18 cellular contexts compared by ENCODE assay signal in genomic region chr1:192914092-192914491, GRCh38.
"Had no signal": no experiment of that assay in that cellular context is flagged by ENCODE, and none has a peak within 500 bp of the region (broad histone marks: within the 10 kb centered on the region; RNA-seq: fewer than 3 reads in every experiment).

No MANE protein-coding gene starts in this region.

- H3K4me3 Mint-ChIP-seq: activated naive CD8-positive, alpha-beta T cell treated with anti-CD3 and anti-CD28 coated beads, Interleukin-2, amount 50 U/mL, for 24 hours; activated T-helper 17 cell treated with anti-CD3 and anti-CD28 coated beads, Interleukin-2, amount 50 U/mL, for 72 hours; dendritic cell treated with granulocyte-macrophage colony-stimulating factor and Interleukin-4, amounts not matched to agents 40 ng/mL and 50 ng/mL, for 4 days; natural killer cell treated with Interleukin-12 subunit alpha and Interleukin-12 subunit beta and Interleukin-15 and Interleukin-18, amount 100 ng/mL, for 72 hours had no signal

- H3K4me1 ChIP-seq: ascending aorta, left lung, right atrium auricular region, upper lobe of left lung had no signal

- H3K9me3 Mint-ChIP-seq: activated naive CD8-positive, alpha-beta T cell treated with anti-CD3 and anti-CD28 coated beads, Interleukin-2, amount 50 U/mL, for 24 hours; activated T-helper 17 cell treated with anti-CD3 and anti-CD28 coated beads, Interleukin-2, amount 50 U/mL, for 72 hours; dendritic cell treated with granulocyte-macrophage colony-stimulating factor and Interleukin-4, amounts not matched to agents 40 ng/mL and 50 ng/mL, for 4 days had no signal

- ATAC-seq: activated CD4-positive, CD25-positive, alpha-beta regulatory T cell treated with anti-CD3 and anti-CD28 coated beads, Interleukin-2, amount 50 U/mL, for 24 hours; activated naive CD8-positive, alpha-beta T cell treated with anti-CD3 and anti-CD28 coated beads, Interleukin-2, amount 50 U/mL, for 24 hours; left lung; natural killer cell treated with Interleukin-12 subunit alpha and Interleukin-12 subunit beta and Interleukin-15 and Interleukin-18, amount 100 ng/mL, for 72 hours had no signal

- H3K79me2 ChIP-seq: hepatocyte had no signal

- H3K27ac ChIP-seq: ascending aorta, hepatocyte, left lung, right atrium auricular region, upper lobe of left lung had no signal

- H3K9me3 ChIP-seq: ascending aorta, right atrium auricular region, upper lobe of left lung had no signal

- H3K4me1 Mint-ChIP-seq: activated naive CD8-positive, alpha-beta T cell treated with anti-CD3 and anti-CD28 coated beads, Interleukin-2, amount 50 U/mL, for 24 hours; activated T-helper 17 cell treated with anti-CD3 and anti-CD28 coated beads, Interleukin-2, amount 50 U/mL, for 72 hours had no signal

- H3K36me3 ChIP-seq: ascending aorta, left lung, right atrium auricular region, upper lobe of left lung had no signal

- H3K27me3 Mint-ChIP-seq: activated naive CD8-positive, alpha-beta T cell treated with anti-CD3 and anti-CD28 coated beads, Interleukin-2, amount 50 U/mL, for 24 hours; activated T-helper 17 cell treated with anti-CD3 and anti-CD28 coated beads, Interleukin-2, amount 50 U/mL, for 72 hours had no signal

- DNase-seq: activated naive CD4-positive, alpha-beta T cell treated with Interleukin-2 at 50 U/mL for 16 hours; activated naive CD8-positive, alpha-beta T cell treated with anti-CD3 and anti-CD28 coated beads, Interleukin-2, amount 50 U/mL, for 24 hours; effector memory CD4-positive, alpha-beta T cell; islet precursor cell; left lung; posterior cingulate gyrus; stimulated activated CD4-positive, alpha-beta T cell treated with anti-CD3 and anti-CD28 coated beads, Interleukin-4, amount 100 ng/mL, for 4 hours; stimulated activated CD8-positive, alpha-beta memory T cell treated with anti-CD3 and anti-CD28 coated beads, Interleukin-4, amount 100 ng/mL, for 48 hours; stimulated activated naive CD4-positive, alpha-beta T cell treated with Interleukin-2 at 50 U/mL for 16 hours; upper lobe of left lung had no signal

- H3K27me3 ChIP-seq: ascending aorta, hepatocyte, left lung, right atrium auricular region, upper lobe of left lung had no signal

- H2AFZ ChIP-seq: hepatocyte had no signal

- H3K4me3 ChIP-seq: ascending aorta, hepatocyte, left lung, right atrium auricular region, smooth muscle cell, upper lobe of left lung had no signal

- H3K27ac Mint-ChIP-seq: activated naive CD8-positive, alpha-beta T cell treated with anti-CD3 and anti-CD28 coated beads, Interleukin-2, amount 50 U/mL, for 24 hours; activated T-helper 17 cell treated with anti-CD3 and anti-CD28 coated beads, Interleukin-2, amount 50 U/mL, for 72 hours; dendritic cell treated with granulocyte-macrophage colony-stimulating factor and Interleukin-4, amounts not matched to agents 40 ng/mL and 50 ng/mL, for 4 days; natural killer cell treated with Interleukin-12 subunit alpha and Interleukin-12 subunit beta and Interleukin-15 and Interleukin-18, amount 100 ng/mL, for 72 hours had no signal

- H3K36me3 Mint-ChIP-seq: natural killer cell treated with Interleukin-12 subunit alpha and Interleukin-12 subunit beta and Interleukin-15 and Interleukin-18, amount 100 ng/mL, for 72 hours had no signal

- H3K4me2 ChIP-seq: hepatocyte, smooth muscle cell had no signal
